22 cellular contexts compared by ENCODE assay signal in genomic region chr7:137578541-137578940, GRCh38.
DNase-seq lines count a peak whose midpoint lies in the region; ATAC-seq and TF ChIP-seq lines count a peak whose summit lies in the region.
"Had no signal": no experiment of that assay in that cellular context is flagged by ENCODE, and none has a peak within 500 bp of the region (broad histone marks: within the 10 kb centered on the region; RNA-seq: fewer than 3 reads in every experiment).

No MANE protein-coding gene starts in this region.

- H3K4me3 ChIP-seq in mammary epithelial cell (replicated peaks in 1 of 3; ENCODE audit: insufficient read depth in 1 of 3, low read depth in 2 of 3, low read length in 3 of 3) (no peak overlapping the region), brain microvascular endothelial cell (ENCODE audit: low read depth, low read length) (no peak overlapping the region)

- H3K79me2 ChIP-seq in mammary epithelial cell (ENCODE audit: insufficient read depth, low read length) = no peaks in the 10 kb centered on the region

- H3K4me1 ChIP-seq in mammary epithelial cell (ENCODE audit: insufficient read depth, low read length) = peaks cover 30% of the 10 kb centered on the region

- ATAC-seq in HG03378 (IDR thresholded peaks at IDR 0.05; ENCODE audit: unreplicated experiment) (no peak), HG03457 (IDR thresholded peaks at IDR 0.05; ENCODE audit: unreplicated experiment) (no peak), GM18868 (IDR thresholded peaks at IDR 0.05; ENCODE audit: unreplicated experiment) (no peak)
- ATAC-seq: SK-N-SH treated with all-trans-retinoic acid at 6 μM for 48 hours, T-cell had no signal

- no peak overlapping the region for H3K27ac ChIP-seq in mammary epithelial cell (ENCODE audit: insufficient read depth, low read depth, low read length)
- peak overlapping the region; percentile 88 for H3K27ac ChIP-seq in brain microvascular endothelial cell
- H3K27ac ChIP-seq: 22Rv1, C4-2B had no signal

- intact Hi-C loops in mammary epithelial cell (cut with micrococcal nuclease) = no loop called here
- intact Hi-C loops in MCF 10A (cut with micrococcal nuclease) = no loop called here

- H3K4me1 Mint-ChIP-seq in MCF 10A (ENCODE audit: insufficient read depth, unreplicated experiment) = peaks cover 7% of the 10 kb centered on the region
- H3K4me1 Mint-ChIP-seq: T-cell had no signal

- no peak overlapping the region for H3K4me3 Mint-ChIP-seq in MCF 10A (ENCODE audit: unreplicated experiment)
- H3K4me3 Mint-ChIP-seq: H9, T-cell had no signal

- TF ChIP-seq CTCF in mammary epithelial cell (conservative IDR thresholded peaks at IDR 0.05 in 1 of 2, IDR thresholded peaks at IDR 0.05 in 1 of 2; ENCODE audit: extremely low read depth in 1 of 2, insufficient read depth in 1 of 2, low read depth in 1 of 2, low read length in 2 of 2) (no peak), MCF 10A (IDR thresholded peaks at IDR 0.05; ENCODE audit: unreplicated experiment) (no peak), brain microvascular endothelial cell (IDR thresholded peaks at IDR 0.05; ENCODE audit: low read depth, low read length, missing control alignments) (no peak)

- DNase-seq in mammary epithelial cell = no peak
- no peak for DNase-seq in MCF 10A (ENCODE audit: unreplicated experiment)
- no peak for DNase-seq in brain microvascular endothelial cell
- DNase-seq in lung microvascular endothelial cell (ENCODE audit: low read depth in 2 of 2) = peak; percentile 2 to 60
- no peak for DNase-seq in COLO829 (ENCODE audit: low spot score)
- DNase-seq: AML-193; DMS 273 treated with DMSO at 0.1 percent for 48 hours; DND-41; H9; NCI-H1417; NCI-H187; NCI-H446 treated with DMSO at 0.1 percent for 48 hours; NCI-H748 treated with DMSO at 0.1 percent for 48 hours; NK-92 treated with Interleukin-12 subunit alpha and Interleukin-12 subunit beta, amount 100 ng/mL, for 24 hours; SHP77; T-cell had no signal

- BruUV-seq in mammary epithelial cell (replicated peaks; lab: Mats Ljungman, UMichigan) (no TSS peak), MCF 10A (replicated peaks; lab: Mats Ljungman, UMichigan) (no TSS peak)

- H2AFZ ChIP-seq in mammary epithelial cell (ENCODE audit: low read depth, low read length) = peak overlapping the region; percentile 4

- no peak overlapping the region for H3K9ac ChIP-seq in mammary epithelial cell (ENCODE audit: insufficient read depth, low read length)

- dilution Hi-C loops in mammary epithelial cell (cut with HindIII; ENCODE audit: low sequenced_read_pairs) = no loop called here

- no peaks in the 10 kb centered on the region for H3K9me3 ChIP-seq in mammary epithelial cell (replicated peaks; ENCODE audit: insufficient read depth, low read length)

- in situ Hi-C loops in mammary epithelial cell (cut with MboI; ENCODE audit: low sequenced_read_pairs in 2 of 2) = loop anchor here in 1 of 2 donors (25.0 kb wide), 1 partner anchor 416 kb away; no protein-coding TSS in a partner anchor
- in situ Hi-C loops in brain microvascular endothelial cell (cut with HindIII; ENCODE audit: low pct_ligation_motif_present, low sequenced_read_pairs) = loop anchor here (25.0 kb wide), 1 partner anchor 416 kb away; no protein-coding TSS in a partner anchor

- WGBS in mammary epithelial cell (ENCODE audit: low coverage, missing lambda C conversion rate) = 88% methylated on average over 4 of the region's 4 CpGs

- H3K9me3 Mint-ChIP-seq in MCF 10A (ENCODE audit: unreplicated experiment) = no peaks in the 10 kb centered on the region
- H3K9me3 Mint-ChIP-seq: H9, T-cell had no signal

- POLR2A ChIA-PET in MCF 10A (lab: Yijun Ruan, JAX) = no interaction called here

- H3K27me3 Mint-ChIP-seq in MCF 10A (ENCODE audit: insufficient read depth, unreplicated experiment) = no peaks in the 10 kb centered on the region

- no peak overlapping the region for H3K4me2 ChIP-seq in mammary epithelial cell (ENCODE audit: insufficient read depth, low read depth, low read length)

- CTCF ChIA-PET in mammary epithelial cell (lab: Charles Lee; ENCODE audit: low non-redundant PET) = interaction anchor here (0.5 to 0.6 kb wide), 2 partner anchors 102 to 890 kb away, joined by 3 to 9 read pairs; no protein-coding TSS in a partner anchor
- CTCF ChIA-PET in MCF 10A (lab: Yijun Ruan, JAX) = interaction anchor here (0.7 to 3.5 kb wide), 3 partner anchors 14 to 1463 kb away, joined by 3 to 25 read pairs (median 3); no protein-coding TSS in a partner anchor

- H3K27ac Mint-ChIP-seq in MCF 10A (ENCODE audit: low read depth, unreplicated experiment) = no peak overlapping the region
- H3K27ac Mint-ChIP-seq: T-cell had no signal

- no peaks in the 10 kb centered on the region for H3K36me3 ChIP-seq in mammary epithelial cell (ENCODE audit: insufficient read depth, low read length)
- no peaks in the 10 kb centered on the region for H3K36me3 ChIP-seq in brain microvascular endothelial cell (replicated peaks)

- H3K27me3 ChIP-seq in mammary epithelial cell (ENCODE audit: insufficient read depth, low read length) (no peaks in the 10 kb centered on the region), brain microvascular endothelial cell (replicated peaks) (no peaks in the 10 kb centered on the region)

- no peaks in the 10 kb centered on the region for H3K36me3 Mint-ChIP-seq in MCF 10A (ENCODE audit: insufficient read depth, unreplicated experiment)
- H3K36me3 Mint-ChIP-seq: T-cell had no signal

- no peaks in the 10 kb centered on the region for H4K20me1 ChIP-seq in mammary epithelial cell (ENCODE audit: insufficient read depth, low read length)

Comparison
In these comparisons a context has a peak if more than half of its experiments do, and no peak if none do; other contexts are left out.
1. DNase-seq: peak in lung microvascular endothelial cell (2 of 2); none in mammary epithelial cell (single experiment), MCF 10A (single experiment), brain microvascular endothelial cell (single experiment) and COLO829 (single experiment).